In the genomic region with DNA sequence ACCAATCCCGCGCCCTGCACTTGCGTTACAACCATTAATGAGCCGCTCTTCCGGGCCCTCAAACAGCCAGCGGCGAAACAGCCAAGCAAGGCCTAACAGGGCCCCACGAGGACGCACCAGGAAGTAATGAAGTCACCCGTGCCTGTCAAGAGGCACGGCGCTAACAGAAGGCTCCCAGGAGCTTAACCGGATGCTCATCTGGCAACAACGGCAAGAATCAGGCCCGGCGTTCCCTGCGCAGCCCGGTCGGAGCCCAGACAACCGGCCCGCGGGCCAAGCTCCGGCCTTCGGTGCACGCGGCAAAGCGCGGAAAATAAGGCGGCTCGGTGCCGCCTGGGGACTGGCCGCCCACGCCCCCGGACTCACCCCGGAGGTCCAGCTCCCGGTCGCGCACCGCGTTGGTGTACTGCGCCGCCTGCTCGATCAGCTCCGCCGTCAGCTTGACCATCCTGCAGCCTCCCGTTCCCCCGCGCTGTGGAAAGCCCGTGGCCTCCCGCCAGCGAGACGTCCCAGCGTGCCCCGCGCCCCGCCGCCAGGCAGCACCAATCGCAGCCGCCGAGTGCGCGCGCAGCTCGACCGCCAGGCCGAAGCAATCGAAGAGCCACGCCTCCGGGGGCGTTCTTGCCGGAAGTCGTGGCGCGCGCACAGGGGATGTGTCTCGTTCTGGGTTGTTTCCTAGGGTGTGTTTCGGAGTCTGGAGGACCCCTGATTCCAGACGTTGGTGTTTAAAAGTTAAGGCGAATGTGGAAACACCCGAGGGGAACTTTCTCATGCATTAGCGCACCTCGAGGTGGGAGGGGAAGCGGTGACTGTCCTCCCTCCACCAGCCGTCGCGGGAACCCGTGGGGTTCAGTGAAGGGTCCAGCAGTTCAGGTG, we compare ENCODE assay signal across 8 cellular contexts. TPM values are rescaled to one million over a fixed set of nuclear protein-coding genes. Genes with fewer than 3 reads are reported as not detected.
DNase-seq lines count a peak whose midpoint lies in the region; ATAC-seq lines count a peak whose summit lies in the region.

TSS of gene SNRPA1 (minus strand) at position 518 of the 876 bp plus-strand sequence. CDS start at position 448, 70 bp downstream.

- no peaks in the 10 kb centered on the region for H3K27me3 ChIP-seq in BLaER1 treated with 17β-estradiol and CSF1 and Interleukin-3, amounts not matched to agents 10 nM and 100 nM

- H3K27ac Mint-ChIP-seq in activated CD4-positive, alpha-beta T cell treated with anti-CD3 and anti-CD28 coated beads, Interleukin-2, amount 10 ng/mL, durations not matched to agents 7 days and 5 days: peak within 1 kb of the TSS; percentile 95

- H3K36me3 ChIP-seq in BLaER1 treated with 17β-estradiol and CSF1 and Interleukin-3, amounts not matched to agents 10 nM and 100 nM: peaks cover 9 to 38% (median 29%) of the 10 kb centered on the region in 11 experiments; a peak in 21 of 22 replicates

- peak within 1 kb of the TSS; percentile 75 to 96 (median 88) for H3K4me3 ChIP-seq in BLaER1 treated with 17β-estradiol and CSF1 and Interleukin-3, amounts not matched to agents 10 nM and 100 nM

- H3K27me3 Mint-ChIP-seq in activated CD4-positive, alpha-beta T cell treated with anti-CD3 and anti-CD28 coated beads, Interleukin-2, amount 10 ng/mL, durations not matched to agents 7 days and 5 days: no peaks in the 10 kb centered on the region

- peak within 1 kb of the TSS; percentile 88 to 99 (median 95) for H3K9ac ChIP-seq in BLaER1 treated with 17β-estradiol and CSF1 and Interleukin-3, amounts not matched to agents 10 nM and 100 nM

- H3K4me1 ChIP-seq in BLaER1 treated with 17β-estradiol and CSF1 and Interleukin-3, amounts not matched to agents 10 nM and 100 nM: peaks cover 36 to 43% (median 38%) of the 10 kb centered on the region in 10 experiments

- peak; percentile 68 for ATAC-seq in GM19351 (IDR thresholded peaks at IDR 0.05; ENCODE audit: unreplicated experiment)
- ATAC-seq in HG03520 (IDR thresholded peaks at IDR 0.05; ENCODE audit: unreplicated experiment): peak; percentile 68
- peak; percentile 89 for ATAC-seq in left lobe of liver

- H4K20me1 ChIP-seq in BLaER1 treated with 17β-estradiol and CSF1 and Interleukin-3, amounts not matched to agents 10 nM and 100 nM: peaks cover 40 to 50% (median 45%) of the 10 kb centered on the region in 11 experiments; a peak in 21 of 22 replicates

- DNase-seq in NCI-H69 (lab: John Stamatoyannopoulos, UW): peak; percentile 98
- DNase-seq in activated CD4-positive, alpha-beta T cell treated with anti-CD3 and anti-CD28 coated beads, Interleukin-2, amount 10 ng/mL, durations not matched to agents 7 days and 5 days: peak; percentile 96
- DNase-seq in cortex of kidney (lab: John Stamatoyannopoulos, UW): peak; percentile 37
- DNase-seq in left lobe of liver (ENCODE audit: low spot score): peak; percentile 98
- peak; percentile 98 to 99 for DNase-seq in stimulated activated CD4-positive, alpha-beta T cell treated with anti-CD3 and anti-CD28 coated beads, Interleukin-2, amount 100 ng/mL, for 24 hours

- H3K4me3 Mint-ChIP-seq in activated CD4-positive, alpha-beta T cell treated with anti-CD3 and anti-CD28 coated beads, Interleukin-2, amount 10 ng/mL, durations not matched to agents 7 days and 5 days: peak within 1 kb of the TSS; percentile 99

- H3K27ac ChIP-seq in BLaER1 treated with 17β-estradiol and CSF1 and Interleukin-3, amounts not matched to agents 10 nM and 100 nM: peak within 1 kb of the TSS; percentile 81 to 98 (median 95)

- peaks cover 33% of the 10 kb centered on the region for H3K36me3 Mint-ChIP-seq in activated CD4-positive, alpha-beta T cell treated with anti-CD3 and anti-CD28 coated beads, Interleukin-2, amount 10 ng/mL, durations not matched to agents 7 days and 5 days (ENCODE audit: low read depth)

- peak within 1 kb of the TSS; percentile 89 to 97 (median 94) for H3K4me2 ChIP-seq in BLaER1 treated with 17β-estradiol and CSF1 and Interleukin-3, amounts not matched to agents 10 nM and 100 nM

- H3K9me3 Mint-ChIP-seq in activated CD4-positive, alpha-beta T cell treated with anti-CD3 and anti-CD28 coated beads, Interleukin-2, amount 10 ng/mL, durations not matched to agents 7 days and 5 days: no peaks in the 10 kb centered on the region

- POLR2A ChIA-PET in activated CD4-positive, alpha-beta T cell treated with anti-CD3 and anti-CD28 coated beads, Interleukin-2, amount 10 ng/mL, durations not matched to agents 7 days and 5 days (lab: Charles Lee): interaction anchor here (0.9 kb wide), 1 partner anchor 26 kb away, joined by 4 read pairs; no protein-coding TSS in a partner anchor

- H3K4me1 Mint-ChIP-seq in activated CD4-positive, alpha-beta T cell treated with anti-CD3 and anti-CD28 coated beads, Interleukin-2, amount 10 ng/mL, durations not matched to agents 7 days and 5 days: peaks cover 43% of the 10 kb centered on the region

- CTCF ChIA-PET in activated CD4-positive, alpha-beta T cell treated with anti-CD3 and anti-CD28 coated beads, Interleukin-2, amount 10 ng/mL, durations not matched to agents 7 days and 5 days (lab: Charles Lee): interaction anchor here (0.6 to 4.9 kb wide), 12 partner anchors 9 to 360 kb away, joined by 3 to 23 read pairs (median 3); no protein-coding TSS in a partner anchor

- no peaks in the 10 kb centered on the region for H3K9me3 ChIP-seq in BLaER1 treated with 17β-estradiol and CSF1 and Interleukin-3, amounts not matched to agents 10 nM and 100 nM (replicated peaks in 1 of 11)

RNA-seq across cellular contexts. Expression of gene SNRPA1, which starts in this region (rescaled TPM):
- total RNA-seq in activated CD4-positive, alpha-beta T cell treated with anti-CD3 and anti-CD28 coated beads, Interleukin-2, amount 10 ng/mL, durations not matched to agents 7 days and 5 days: 100 to 1,000 TPM in 1 of 2 experiments, 10 to 100 TPM in 1; 92.8 to 109 TPM
- total RNA-seq in left lobe of liver: 22.2 TPM

Comparison
In these comparisons a context has a peak if more than half of its experiments do, and no peak if none do; other contexts are left out.
1. Peak in every context shown above with its lines: DNase-seq, ATAC-seq, H3K4me3 ChIP-seq and H3K27ac ChIP-seq.
2. DNase-seq: peak in every context shown above with its lines; median percentile 98 in stimulated activated CD4-positive, alpha-beta T cell treated with anti-CD3 and anti-CD28 coated beads, Interleukin-2, amount 100 ng/mL, for 24 hours; 98 in NCI-H69; 98 in left lobe of liver; 96 in activated CD4-positive, alpha-beta T cell treated with anti-CD3 and anti-CD28 coated beads, Interleukin-2, amount 10 ng/mL, durations not matched to agents 7 days and 5 days; 37 in cortex of kidney.